ENCODE assay signal across 13 cellular contexts in genomic region chr12:120247183-120247582, GRCh38. TPM values are rescaled to one million over a fixed set of nuclear protein-coding genes. Genes with fewer than 3 reads are reported as not detected.
DNase-seq lines count a peak whose midpoint lies in the region; ATAC-seq and TF ChIP-seq lines count a peak whose summit lies in the region.
"Had no signal": no experiment of that assay in that cellular context is flagged by ENCODE, and none has a peak within 500 bp of the region (broad histone marks: within the 10 kb centered on the region; RNA-seq: fewer than 3 reads in every experiment).

No MANE protein-coding gene starts in this region.

- TF ChIP-seq CTCF in SK-N-SH (IDR thresholded peaks at IDR 0.05) (no peak), fibroblast of lung (conservative IDR thresholded peaks at IDR 0.05 in 1 of 2, IDR thresholded peaks at IDR 0.05 in 1 of 2; ENCODE audit: low read depth in 1 of 2, low read length in 2 of 2) (no peak)

- ATAC-seq in CD4-positive, CD25-positive, alpha-beta regulatory T cell (ENCODE audit: low read depth in 2 of 2), result no peak
- ATAC-seq in HG03039 (IDR thresholded peaks at IDR 0.05; ENCODE audit: unreplicated experiment) (no peak), GM18909 (IDR thresholded peaks at IDR 0.05; ENCODE audit: poor library complexity, unreplicated experiment) (no peak)

- H2AFZ ChIP-seq in SK-N-SH (ENCODE audit: low read depth) (no peak overlapping the region), fibroblast of lung (ENCODE audit: low read length) (no peak overlapping the region), trophoblast cell (ENCODE audit: insufficient read depth, low read length, poor library complexity) (no peak overlapping the region)

- peak overlapping the region; percentile 12 for H4K8ac ChIP-seq in trophoblast cell (ENCODE audit: low read depth, low read length)

- POLR2A ChIA-PET in SK-N-SH (lab: Yijun Ruan, JAX), result interaction anchor here (0.6 to 0.7 kb wide), 2 partner anchors 41 to 142 kb away, joined by 3 to 4 read pairs; no protein-coding TSS in a partner anchor

- H3K9me3 Mint-ChIP-seq in CD4-positive, CD25-positive, alpha-beta regulatory T cell, result peaks cover 0 to 1% (median 0%) of the 10 kb centered on the region in 7 donors
- H3K9me3 Mint-ChIP-seq: nephron progenitor cell; stimulated activated naive CD8-positive, alpha-beta T cell treated with anti-CD3 and anti-CD28 coated beads, Interleukin-15, Interleukin-2, amounts not matched to agents 100 ng/mL and 50 ng/mL, for 24 hours had no signal

- H3K4ac ChIP-seq in trophoblast cell (ENCODE audit: low read depth, low read length), result peak overlapping the region; percentile 73

- DNase-seq in CD4-positive, CD25-positive, alpha-beta regulatory T cell, result no peak
- DNase-seq in SK-N-SH (no peak), fibroblast of lung (ENCODE audit: low read depth in 2 of 2) (no peak), trophoblast cell (no peak), kidney glomerular epithelial cell (lab: John Stamatoyannopoulos, UW) (no peak)
- no peak for DNase-seq in central memory CD4-positive, alpha-beta T cell
- DNase-seq: nephron progenitor cell; stimulated activated CD4-positive, alpha-beta T cell treated with anti-CD3 and anti-CD28 coated beads, Interleukin-2, amount 100 ng/mL, for 24 hours had no signal

- peak overlapping the region in 1 of 4 donors; percentile 86 for H3K4me3 Mint-ChIP-seq in CD4-positive, CD25-positive, alpha-beta regulatory T cell
- H3K4me3 Mint-ChIP-seq: nephron progenitor cell; stimulated activated naive CD8-positive, alpha-beta T cell treated with anti-CD3 and anti-CD28 coated beads, Interleukin-15, Interleukin-2, amounts not matched to agents 100 ng/mL and 50 ng/mL, for 24 hours had no signal

- peaks cover under 1% of the 10 kb centered on the region for H3K36me3 ChIP-seq in CD4-positive, CD25-positive, alpha-beta regulatory T cell (ENCODE audit: control insufficient read depth, insufficient read depth, low read length)
- peaks cover 0 to 14% of the 10 kb centered on the region in 2 experiments for H3K36me3 ChIP-seq in SK-N-SH (replicated peaks in 1 of 2; ENCODE audit: control insufficient read depth in 1 of 2, insufficient read depth in 2 of 2, low read length in 1 of 2)
- peaks cover 4% of the 10 kb centered on the region for H3K36me3 ChIP-seq in fibroblast of lung (ENCODE audit: control insufficient read depth, insufficient read depth, low read length)
- H3K36me3 ChIP-seq in trophoblast cell (ENCODE audit: control insufficient read depth in 1 of 2, insufficient read depth in 2 of 2, low read length in 2 of 2), result peaks cover 0 to 4% of the 10 kb centered on the region in 2 experiments
- H3K36me3 ChIP-seq: HAP-1 had no signal

- H3K9ac ChIP-seq in SK-N-SH (peak overlapping the region; percentile 25; the same call in 1 of the 2 replicates), fibroblast of lung (ENCODE audit: insufficient read depth, low read length) (no peak overlapping the region), trophoblast cell (ENCODE audit: low read length) (no peak overlapping the region)

- peak overlapping the region; percentile 39 for H3K18ac ChIP-seq in trophoblast cell (ENCODE audit: low read length)

- H3K9me2 ChIP-seq in SK-N-SH, result no peaks in the 10 kb centered on the region

- H3K36me3 Mint-ChIP-seq in CD4-positive, CD25-positive, alpha-beta regulatory T cell, result peaks cover 14% of the 10 kb centered on the region

- no peak overlapping the region for H3K14ac ChIP-seq in trophoblast cell (ENCODE audit: low read length)

- H3K23ac ChIP-seq in trophoblast cell (ENCODE audit: low read length), result no peak overlapping the region

- H3K4me2 ChIP-seq in SK-N-SH (peak overlapping the region; percentile 63), fibroblast of lung (ENCODE audit: extremely low read depth, insufficient read depth, low read length) (peak overlapping the region; percentile 19), trophoblast cell (ENCODE audit: low read length) (no peak overlapping the region)

- peaks cover 48% of the 10 kb centered on the region for H3F3A ChIP-seq in SK-N-SH (replicated peaks; ENCODE audit: insufficient read depth)

- H3K27me3 Mint-ChIP-seq in CD4-positive, CD25-positive, alpha-beta regulatory T cell, result no peaks in the 10 kb centered on the region
- H3K27me3 Mint-ChIP-seq: stimulated activated naive CD8-positive, alpha-beta T cell treated with anti-CD3 and anti-CD28 coated beads, Interleukin-15, Interleukin-2, amounts not matched to agents 100 ng/mL and 50 ng/mL, for 24 hours had no signal

- 50% methylated on average over 3 of the region's 3 CpGs for WGBS in SK-N-SH (ENCODE audit: low lambda C conversion rate)
- WGBS in trophoblast cell (ENCODE audit: extremely low coverage, insufficient coverage, insufficient read length), result no CpG with 5 or more reads among the region's 3 CpGs

- H3K9me3 ChIP-seq in CD4-positive, CD25-positive, alpha-beta regulatory T cell (ENCODE audit: control insufficient read depth in 2 of 2, low read length in 2 of 2), result no peaks in the 10 kb centered on the region
- no peaks in the 10 kb centered on the region for H3K9me3 ChIP-seq in SK-N-SH
- no peaks in the 10 kb centered on the region for H3K9me3 ChIP-seq in fibroblast of lung (ENCODE audit: control insufficient read depth, insufficient read depth, low read depth, low read length)
- no peaks in the 10 kb centered on the region for H3K9me3 ChIP-seq in trophoblast cell (ENCODE audit: insufficient read depth, low read depth, low read length)
- H3K9me3 ChIP-seq: HAP-1 had no signal

- H4K20me1 ChIP-seq in SK-N-SH (ENCODE audit: insufficient read depth), result peaks cover 74% of the 10 kb centered on the region
- H4K20me1 ChIP-seq in fibroblast of lung (ENCODE audit: control insufficient read depth, extremely low read depth, insufficient read depth, low read length), result no peaks in the 10 kb centered on the region

- H3K27ac Mint-ChIP-seq in CD4-positive, CD25-positive, alpha-beta regulatory T cell, result peak overlapping the region in 2 of 3 donors; percentile 88 to 98
- H3K27ac Mint-ChIP-seq: nephron progenitor cell; stimulated activated naive CD8-positive, alpha-beta T cell treated with anti-CD3 and anti-CD28 coated beads, Interleukin-15, Interleukin-2, amounts not matched to agents 100 ng/mL and 50 ng/mL, for 24 hours had no signal

- H3K27me3 ChIP-seq in CD4-positive, CD25-positive, alpha-beta regulatory T cell (ENCODE audit: control insufficient read depth, insufficient read depth, low read length), result no peaks in the 10 kb centered on the region
- H3K27me3 ChIP-seq in SK-N-SH (ENCODE audit: insufficient read depth) (no peaks in the 10 kb centered on the region), fibroblast of lung (ENCODE audit: control insufficient read depth, insufficient read depth, low read length) (no peaks in the 10 kb centered on the region), trophoblast cell (ENCODE audit: insufficient read depth, low read length) (no peaks in the 10 kb centered on the region)

- no peak overlapping the region for H2BK120ac ChIP-seq in trophoblast cell (ENCODE audit: insufficient read depth, low read length, poor library complexity)

- no peak for TF ChIP-seq EP300 in SK-N-SH (IDR thresholded peaks at IDR 0.05; ENCODE audit: borderline replicate concordance in 1 of 2, low read depth in 1 of 2, low read length in 1 of 2)

- TF ChIP-seq RAD21 in SK-N-SH (IDR thresholded peaks at IDR 0.05; ENCODE audit: low read length), result no peak

- H2AK5ac ChIP-seq in trophoblast cell (ENCODE audit: low read length), result no peak overlapping the region

- H3K4me3 ChIP-seq in CD4-positive, CD25-positive, alpha-beta regulatory T cell (ENCODE audit: low read depth, low read length), result no peak overlapping the region
- H3K4me3 ChIP-seq in SK-N-SH (ENCODE audit: low read depth in 2 of 2, low read length in 1 of 2) (peak overlapping the region in 1 of 2 experiments; percentile 32; a peak in 1 of 4 replicates), fibroblast of lung (replicated peaks in 1 of 4; ENCODE audit: control extremely low read depth in 1 of 4, insufficient read depth in 1 of 4, low read depth in 3 of 4, low read length in 4 of 4) (no peak overlapping the region), trophoblast cell (ENCODE audit: low read depth, low read length) (no peak overlapping the region)
- H3K4me3 ChIP-seq: HAP-1 had no signal

- H2BK12ac ChIP-seq in trophoblast cell (ENCODE audit: low read length), result peak overlapping the region; percentile 58

- no peak overlapping the region for H2BK5ac ChIP-seq in trophoblast cell (ENCODE audit: low read depth, low read length, poor library complexity)

- no peak overlapping the region for H3K27ac ChIP-seq in CD4-positive, CD25-positive, alpha-beta regulatory T cell (ENCODE audit: insufficient read depth, low read length, poor library complexity, severe bottlenecking)
- H3K27ac ChIP-seq in SK-N-SH (ENCODE audit: low read depth in 2 of 2, low read length in 1 of 2) (peak overlapping the region; percentile 56 to 93; a peak in 3 of 4 replicates), fibroblast of lung (ENCODE audit: insufficient read depth, low read length) (peak overlapping the region; percentile 62), trophoblast cell (ENCODE audit: low read depth, low read length) (no peak overlapping the region)

- peak overlapping the region; percentile 22 for H4K91ac ChIP-seq in trophoblast cell (ENCODE audit: low read depth, low read length)

- CTCF ChIA-PET in SK-N-SH (lab: Yijun Ruan, JAX), result interaction anchor here (0.7 to 3.1 kb wide), 6 partner anchors 9 to 19 kb away, joined by 3 to 17 read pairs (median 6); partner anchors contain the start of gene PXN

- peaks cover 2% of the 10 kb centered on the region for H3K79me1 ChIP-seq in trophoblast cell (ENCODE audit: low read length)

- no peak overlapping the region for H4K12ac ChIP-seq in trophoblast cell (ENCODE audit: low read depth, low read length)

- H3K4me1 ChIP-seq in CD4-positive, CD25-positive, alpha-beta regulatory T cell (ENCODE audit: control insufficient read depth, insufficient read depth, low read length, poor library complexity, severe bottlenecking), result peaks cover 66% of the 10 kb centered on the region
- H3K4me1 ChIP-seq in SK-N-SH (ENCODE audit: control insufficient read depth in 1 of 2, insufficient read depth in 2 of 2, low read depth in 1 of 2, low read length in 1 of 2) (peaks cover 17 to 56% of the 10 kb centered on the region in 2 experiments), fibroblast of lung (ENCODE audit: control insufficient read depth, extremely low read depth, insufficient read depth, low read length) (peaks cover 36% of the 10 kb centered on the region), trophoblast cell (ENCODE audit: control insufficient read depth in 1 of 2, insufficient read depth in 2 of 2, low read length in 2 of 2) (peaks cover 37 to 42% of the 10 kb centered on the region in 2 experiments)
- H3K4me1 ChIP-seq: HAP-1 had no signal

- H3K4me1 Mint-ChIP-seq in CD4-positive, CD25-positive, alpha-beta regulatory T cell, result peaks cover 33 to 86% (median 56%) of the 10 kb centered on the region in 4 donors

- peaks cover 98% of the 10 kb centered on the region for H3K79me2 ChIP-seq in SK-N-SH (ENCODE audit: insufficient read depth)
- H3K79me2 ChIP-seq in fibroblast of lung (ENCODE audit: control insufficient read depth, insufficient read depth, low read length), result peaks cover 87% of the 10 kb centered on the region
- peaks cover 27% of the 10 kb centered on the region for H3K79me2 ChIP-seq in trophoblast cell (ENCODE audit: control insufficient read depth, insufficient read depth, low read length, poor library complexity)

RNA-seq across cellular contexts. Expression of gene PXN, which starts 18.3 kb away (rescaled TPM):
- 205 TPM for total RNA-seq in CD4-positive, CD25-positive, alpha-beta regulatory T cell
- 10 to 100 TPM; 64.3 to 89.5 (median 73.5) TPM for polyA plus RNA-seq in CD4-positive, CD25-positive, alpha-beta regulatory T cell
- polyA plus RNA-seq in SK-N-SH (2012; rRNA removed) (63.0 and 89.0 TPM in 2 replicates), fibroblast of lung (31.4 and 59.3 TPM in 2 replicates)
- 56.9 and 70.1 TPM in 2 replicates for polyA plus RNA-seq in SK-N-SH (2012; cell fraction: cytosol; rRNA removed)
- polyA plus RNA-seq in SK-N-SH (2012; cell fraction: nucleus; rRNA removed), result 269 and 301 TPM in 2 replicates
- 9.2 and 21.5 TPM in 2 replicates for total RNA-seq in fibroblast of lung
- 84.4 and 134 TPM in 2 replicates for polyA plus RNA-seq in fibroblast of lung (2012)
- polyA minus RNA-seq in fibroblast of lung (ENCODE audit: low replicate concordance), result 413 and 630 TPM in 2 replicates
- polyA plus RNA-seq in trophoblast cell (2013), result 99.6 and 100 TPM in 2 replicates

RNA-seq across cellular contexts. Expression of gene RNU4-2, which starts 44.5 kb away (rescaled TPM):
- 12,754 TPM for total RNA-seq in CD4-positive, CD25-positive, alpha-beta regulatory T cell
- polyA plus RNA-seq in CD4-positive, CD25-positive, alpha-beta regulatory T cell, result 100 to 1,000 TPM in 1 of 4 donors, 10 to 100 TPM in 1, not detected in 2; 49.3 to 132 TPM
- polyA plus RNA-seq in SK-N-SH (2012; rRNA removed) (not detected in 2 replicates), fibroblast of lung (under 0.01 TPM in 1 of 2 replicates, not detected in the other)
- not detected in 2 replicates for polyA plus RNA-seq in SK-N-SH (2012; cell fraction: cytosol; rRNA removed)
- not detected in 2 replicates for polyA plus RNA-seq in SK-N-SH (2012; cell fraction: nucleus; rRNA removed)
- under 0.01 TPM in 2 replicates for total RNA-seq in fibroblast of lung
- 55.5 and 161 TPM in 2 replicates for polyA plus RNA-seq in fibroblast of lung (2012)
- under 0.01 TPM in 2 replicates for polyA minus RNA-seq in fibroblast of lung (ENCODE audit: low replicate concordance)
- polyA plus RNA-seq in trophoblast cell (2013), result not detected in 2 replicates
- total RNA-seq: LHCN-M2 had no signal

RNA-seq across cellular contexts. Expression of gene RNU4-1, which starts 45.9 kb away (rescaled TPM):
- total RNA-seq in CD4-positive, CD25-positive, alpha-beta regulatory T cell, result 1,793 TPM
- polyA plus RNA-seq in CD4-positive, CD25-positive, alpha-beta regulatory T cell, result not detected
- polyA plus RNA-seq in SK-N-SH (2012; rRNA removed) (not detected in 2 replicates), fibroblast of lung (not detected in 2 replicates)
- not detected in 2 replicates for polyA plus RNA-seq in SK-N-SH (2012; cell fraction: cytosol; rRNA removed)
- not detected in 2 replicates for polyA plus RNA-seq in SK-N-SH (2012; cell fraction: nucleus; rRNA removed)
- under 0.01 TPM in 2 replicates for total RNA-seq in fibroblast of lung
- polyA plus RNA-seq in fibroblast of lung (2012), result 194 and 235 TPM in 2 replicates
- under 0.01 TPM in 2 replicates for polyA minus RNA-seq in fibroblast of lung (ENCODE audit: low replicate concordance)
- not detected in 2 replicates for polyA plus RNA-seq in trophoblast cell (2013)
- total RNA-seq: LHCN-M2 had no signal

RNA-seq across cellular contexts. Expression of gene RPLP0, which starts 46.3 kb away (rescaled TPM):
- total RNA-seq in CD4-positive, CD25-positive, alpha-beta regulatory T cell, result 1,127 TPM
- polyA plus RNA-seq in CD4-positive, CD25-positive, alpha-beta regulatory T cell, result 1,000 to 10,000 TPM in 3 of 4 donors, 100 to 1,000 TPM in 1; 998 to 1,871 (median 1,438) TPM
- polyA plus RNA-seq in SK-N-SH (2012; rRNA removed), result 5,975 and 6,606 TPM in 2 replicates
- 4,575 and 6,412 TPM in 2 replicates for polyA plus RNA-seq in SK-N-SH (2012; cell fraction: cytosol; rRNA removed)
- polyA plus RNA-seq in SK-N-SH (2012; cell fraction: nucleus; rRNA removed), result 2,397 and 2,614 TPM in 2 replicates
- 3,063 and 3,837 TPM in 2 replicates for total RNA-seq in fibroblast of lung
- polyA plus RNA-seq in fibroblast of lung, result 5,137 and 6,435 TPM in 2 replicates
- 2,788 and 3,168 TPM in 2 replicates for polyA plus RNA-seq in fibroblast of lung (2012)
- polyA minus RNA-seq in fibroblast of lung (ENCODE audit: low replicate concordance), result 5,479 and 5,944 TPM in 2 replicates
- 2,531 and 2,584 TPM in 2 replicates for polyA plus RNA-seq in trophoblast cell (2013)

RNA-seq across cellular contexts. Expression of gene GCN1, which starts 52.7 kb away (rescaled TPM):
- total RNA-seq in CD4-positive, CD25-positive, alpha-beta regulatory T cell, result 115 TPM
- 10 to 100 TPM; 17.0 to 27.5 (median 20.9) TPM for polyA plus RNA-seq in CD4-positive, CD25-positive, alpha-beta regulatory T cell
- polyA plus RNA-seq in SK-N-SH (2012; rRNA removed) (41.2 and 54.4 TPM in 2 replicates), fibroblast of lung (30.8 and 45.8 TPM in 2 replicates)
- polyA plus RNA-seq in SK-N-SH (2012; cell fraction: cytosol; rRNA removed), result 17.0 and 20.0 TPM in 2 replicates
- 224 and 236 TPM in 2 replicates for polyA plus RNA-seq in SK-N-SH (2012; cell fraction: nucleus; rRNA removed)
- total RNA-seq in fibroblast of lung, result 86.8 and 93.1 TPM in 2 replicates
- polyA plus RNA-seq in fibroblast of lung (2012), result 35.6 and 52.5 TPM in 2 replicates
- polyA minus RNA-seq in fibroblast of lung (ENCODE audit: low replicate concordance), result 310 and 482 TPM in 2 replicates
- 41.3 and 42.4 TPM in 2 replicates for polyA plus RNA-seq in trophoblast cell (2013)

Comparison
In these comparisons a context has a peak if more than half of its experiments do, and no peak if none do; other contexts are left out.
1. H3K27ac ChIP-seq: peak in SK-N-SH (2 of 2) and fibroblast of lung (single experiment); none in CD4-positive, CD25-positive, alpha-beta regulatory T cell (single experiment) and trophoblast cell (single experiment).